Comparison of ENCODE assay signal across 1 cellular context in genomic region chr5:72281764-72282499, GRCh38.
TF ChIP-seq lines count a peak whose summit lies in the region.

No MANE protein-coding gene starts in this region.

TF ChIP-seq in HepG2, 621 proteins besides CTCF, POLR2A, EP300 and RAD21 (continued from another document and continues in another):
- TF ChIP-seq, protein P1, sequence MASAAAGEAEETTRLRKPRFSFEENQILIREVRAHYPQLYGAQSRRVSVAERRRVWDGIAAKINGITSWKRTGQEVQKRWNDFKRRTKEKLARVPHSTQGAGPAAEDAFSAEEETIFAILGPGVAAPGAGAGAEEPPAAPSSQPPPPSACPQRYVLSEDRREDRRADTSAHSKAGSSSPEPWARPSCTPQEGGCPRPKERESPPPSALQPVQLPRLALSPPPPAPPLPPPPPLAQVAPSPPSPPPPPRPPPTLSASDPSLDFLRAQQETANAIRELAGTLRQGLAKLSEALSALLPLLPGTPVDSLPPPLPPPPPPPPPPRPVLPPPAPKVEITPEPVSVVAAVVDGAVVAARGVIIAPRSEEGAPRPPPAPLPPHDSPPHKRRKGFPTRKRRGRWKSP (CRISPR knock-in tag; IDR thresholded peaks at IDR 0.05) = no peak
- TF ChIP-seq ETV6 (CRISPR knock-in tag; conservative IDR thresholded peaks at IDR 0.05) = no peak
- TF ChIP-seq, protein P2, sequence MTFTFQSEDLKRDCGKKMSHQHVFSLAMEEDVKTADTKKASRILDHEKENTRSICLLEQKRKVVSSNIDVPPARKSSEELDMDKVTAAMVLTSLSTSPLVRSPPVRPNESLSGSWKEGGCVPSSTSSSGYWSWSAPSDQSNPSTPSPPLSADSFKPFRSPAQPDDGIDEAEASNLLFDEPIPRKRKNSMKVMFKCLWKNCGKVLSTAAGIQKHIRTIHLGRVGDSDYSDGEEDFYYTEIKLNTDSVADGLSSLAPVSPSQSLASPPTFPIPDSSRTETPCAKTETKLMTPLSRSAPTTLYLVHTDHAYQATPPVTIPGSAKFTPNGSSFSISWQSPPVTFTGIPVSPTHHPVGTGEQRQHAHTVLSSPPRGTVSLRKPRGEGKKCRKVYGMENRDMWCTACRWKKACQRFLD (CRISPR knock-in tag; IDR thresholded peaks at IDR 0.05; ENCODE audit: borderline replicate concordance) = no peak
- no peak for TF ChIP-seq ASH2L (IDR thresholded peaks at IDR 0.05; ENCODE audit: insufficient read length, low read depth, low read length)
- no peak for TF ChIP-seq ZFAT (CRISPR knock-in tag; conservative IDR thresholded peaks at IDR 0.05)
- TF ChIP-seq, protein P3, sequence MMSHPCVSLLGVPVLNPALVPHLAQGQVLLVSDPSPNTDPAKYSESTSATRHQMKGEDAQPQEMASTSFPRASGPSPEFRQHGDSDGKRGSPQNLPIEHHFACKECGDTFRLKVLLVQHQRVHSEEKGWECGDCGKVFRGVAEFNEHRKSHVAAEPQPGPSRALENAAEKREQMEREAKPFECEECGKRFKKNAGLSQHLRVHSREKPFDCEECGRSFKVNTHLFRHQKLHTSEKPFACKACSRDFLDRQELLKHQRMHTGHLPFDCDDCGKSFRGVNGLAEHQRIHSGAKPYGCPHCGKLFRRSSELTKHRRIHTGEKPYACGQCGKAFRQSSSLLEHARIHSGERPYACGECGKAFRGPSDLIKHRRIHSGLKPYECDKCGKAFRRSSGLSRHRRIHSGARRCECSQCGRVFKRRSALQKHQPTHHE (CRISPR knock-in tag; IDR thresholded peaks at IDR 0.05; ENCODE audit: borderline replicate concordance) = no peak
- TF ChIP-seq, protein P4, sequence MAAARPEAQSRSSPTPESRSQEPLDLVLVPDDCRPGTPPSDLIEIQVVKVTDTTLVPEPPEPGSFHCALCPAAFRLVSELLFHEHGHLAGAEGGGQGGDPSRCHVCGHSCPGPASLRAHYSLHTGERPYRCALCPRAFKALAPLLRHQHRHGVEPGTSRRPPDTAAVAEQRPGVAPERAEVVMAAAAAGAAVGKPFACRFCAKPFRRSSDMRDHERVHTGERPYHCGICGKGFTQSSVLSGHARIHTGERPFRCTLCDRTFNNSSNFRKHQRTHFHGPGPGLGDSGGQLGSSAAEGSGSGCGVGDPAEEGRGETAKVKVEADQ (CRISPR knock-in tag; IDR thresholded peaks at IDR 0.05; ENCODE audit: borderline replicate concordance) = no peak
- peak; percentile 62 to 99; a peak in 3 of 4 replicates for TF ChIP-seq ATF4 (CRISPR knock-in tag; IDR thresholded peaks at IDR 0.05)
- no peak for TF ChIP-seq NFE2L2 (IDR thresholded peaks at IDR 0.05; ENCODE audit: low read length)
- peak; percentile 91 for TF ChIP-seq GATAD2A (CRISPR knock-in tag; IDR thresholded peaks at IDR 0.05)
- TF ChIP-seq ZNF276 (CRISPR knock-in tag; IDR thresholded peaks at IDR 0.05; ENCODE audit: low read depth) = no peak
- TF ChIP-seq MIER3 (CRISPR knock-in tag; IDR thresholded peaks at IDR 0.05; ENCODE audit: borderline replicate concordance) = no peak
- TF ChIP-seq ZNF609 (CRISPR knock-in tag; IDR thresholded peaks at IDR 0.05; ENCODE audit: borderline replicate concordance) = no peak
- TF ChIP-seq KAT7 (CRISPR knock-in tag; IDR thresholded peaks at IDR 0.05; ENCODE audit: borderline replicate concordance) = no peak
- no peak for TF ChIP-seq ZNF33A (CRISPR knock-in tag; IDR thresholded peaks at IDR 0.05; ENCODE audit: borderline replicate concordance)
- TF ChIP-seq ZNF317 (CRISPR knock-in tag; IDR thresholded peaks at IDR 0.05) = no peak
- TF ChIP-seq GABPB1 (CRISPR knock-in tag; IDR thresholded peaks at IDR 0.05) = no peak
- TF ChIP-seq, protein P5, sequence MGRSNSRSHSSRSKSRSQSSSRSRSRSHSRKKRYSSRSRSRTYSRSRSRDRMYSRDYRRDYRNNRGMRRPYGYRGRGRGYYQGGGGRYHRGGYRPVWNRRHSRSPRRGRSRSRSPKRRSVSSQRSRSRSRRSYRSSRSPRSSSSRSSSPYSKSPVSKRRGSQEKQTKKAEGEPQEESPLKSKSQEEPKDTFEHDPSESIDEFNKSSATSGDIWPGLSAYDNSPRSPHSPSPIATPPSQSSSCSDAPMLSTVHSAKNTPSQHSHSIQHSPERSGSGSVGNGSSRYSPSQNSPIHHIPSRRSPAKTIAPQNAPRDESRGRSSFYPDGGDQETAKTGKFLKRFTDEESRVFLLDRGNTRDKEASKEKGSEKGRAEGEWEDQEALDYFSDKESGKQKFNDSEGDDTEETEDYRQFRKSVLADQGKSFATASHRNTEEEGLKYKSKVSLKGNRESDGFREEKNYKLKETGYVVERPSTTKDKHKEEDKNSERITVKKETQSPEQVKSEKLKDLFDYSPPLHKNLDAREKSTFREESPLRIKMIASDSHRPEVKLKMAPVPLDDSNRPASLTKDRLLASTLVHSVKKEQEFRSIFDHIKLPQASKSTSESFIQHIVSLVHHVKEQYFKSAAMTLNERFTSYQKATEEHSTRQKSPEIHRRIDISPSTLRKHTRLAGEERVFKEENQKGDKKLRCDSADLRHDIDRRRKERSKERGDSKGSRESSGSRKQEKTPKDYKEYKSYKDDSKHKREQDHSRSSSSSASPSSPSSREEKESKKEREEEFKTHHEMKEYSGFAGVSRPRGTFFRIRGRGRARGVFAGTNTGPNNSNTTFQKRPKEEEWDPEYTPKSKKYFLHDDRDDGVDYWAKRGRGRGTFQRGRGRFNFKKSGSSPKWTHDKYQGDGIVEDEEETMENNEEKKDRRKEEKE (IDR thresholded peaks at IDR 0.05) = no peak
- TF ChIP-seq MTA3 (CRISPR knock-in tag; IDR thresholded peaks at IDR 0.05) = no peak
- no peak for TF ChIP-seq ZNF557 (CRISPR knock-in tag; IDR thresholded peaks at IDR 0.05)
- TF ChIP-seq SKI (IDR thresholded peaks at IDR 0.05; ENCODE audit: partially characterized antibody) = no peak
- no peak for TF ChIP-seq ZNF30 (CRISPR knock-in tag; IDR thresholded peaks at IDR 0.05)
- no peak for TF ChIP-seq DPF2 (CRISPR knock-in tag; IDR thresholded peaks at IDR 0.05; ENCODE audit: borderline replicate concordance, low read depth)
- no peak for TF ChIP-seq ONECUT2 (CRISPR knock-in tag; IDR thresholded peaks at IDR 0.05)
- no peak for TF ChIP-seq NR2F2 (IDR thresholded peaks at IDR 0.05; ENCODE audit: borderline replicate concordance, low read depth)
- no peak for TF ChIP-seq HCFC1 (IDR thresholded peaks at IDR 0.05; ENCODE audit: low read depth, low read length)
- no peak for TF ChIP-seq FIP1L1 (IDR thresholded peaks at IDR 0.05; ENCODE audit: borderline replicate concordance, insufficient read depth, low read depth, low read length)
- peak; percentile 18; the same call in 1 of the 2 replicates for TF ChIP-seq ATF2 (CRISPR knock-in tag; IDR thresholded peaks at IDR 0.05)
- TF ChIP-seq ZSCAN29 (CRISPR knock-in tag; conservative IDR thresholded peaks at IDR 0.05) = no peak
- no peak for TF ChIP-seq ZFP82 (CRISPR knock-in tag; IDR thresholded peaks at IDR 0.05; ENCODE audit: borderline replicate concordance)
- TF ChIP-seq MAFF (IDR thresholded peaks at IDR 0.05; ENCODE audit: low read depth, low read length) = no peak
- TF ChIP-seq, protein P6, sequence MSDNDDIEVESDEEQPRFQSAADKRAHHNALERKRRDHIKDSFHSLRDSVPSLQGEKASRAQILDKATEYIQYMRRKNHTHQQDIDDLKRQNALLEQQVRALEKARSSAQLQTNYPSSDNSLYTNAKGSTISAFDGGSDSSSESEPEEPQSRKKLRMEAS (IDR thresholded peaks at IDR 0.05) = no peak
- TF ChIP-seq PRDM10 (CRISPR knock-in tag; IDR thresholded peaks at IDR 0.05; ENCODE audit: low read depth) = no peak
